10 cellular contexts compared by ENCODE assay signal in genomic region chr1:8133657-8134430, GRCh38.
DNase-seq lines count a peak whose midpoint lies in the region; ATAC-seq and TF ChIP-seq lines count a peak whose summit lies in the region.
"Had no signal": no experiment of that assay in that cellular context is flagged by ENCODE, and none has a peak within 500 bp of the region (broad histone marks: within the 10 kb centered on the region; RNA-seq: fewer than 3 reads in every experiment).

No MANE protein-coding gene starts in this region.

- peak overlapping the region in 1 of 2 donors; percentile 61 for H3K27ac ChIP-seq in left lung
- peak overlapping the region; percentile 58 to 73 for H3K27ac ChIP-seq in testis
- H3K27ac ChIP-seq: HL-60 had no signal

- no peak for TF ChIP-seq CTCF in left lung (IDR thresholded peaks at IDR 0.05)
- TF ChIP-seq CTCF in testis (IDR thresholded peaks at IDR 0.05) = no peak

- TF ChIP-seq POLR2A in testis (IDR thresholded peaks at IDR 0.05) = no peak

- no peak overlapping the region for H3K4me3 ChIP-seq in left lung
- no peak overlapping the region for H3K4me3 ChIP-seq in testis

- intact Hi-C loops in left lung (cut with DNase I) = no loop called here
- intact Hi-C loops in testis (cut with DNase I; ENCODE audit: low total_unique reads) = no loop called here

- H3K36me3 ChIP-seq in left lung (no peaks in the 10 kb centered on the region), testis (ENCODE audit: low read depth, missing control alignments) (no peaks in the 10 kb centered on the region)

- H3K27me3 ChIP-seq in left lung (peaks cover 0 to 11% of the 10 kb centered on the region in 2 donors), testis (no peaks in the 10 kb centered on the region)

- DNase-seq in HS-5 (ENCODE audit: low read depth) (peak; percentile 75), cerebellar cortex (ENCODE audit: low spot score) (peak; percentile 95), left lung (no peak), testis (peak; percentile 81), OCI-M2 (lab: John Stamatoyannopoulos, UW; ENCODE audit: unreplicated experiment) (no peak)
- DNase-seq: stimulated activated CD4-positive, alpha-beta T cell treated with anti-CD3 and anti-CD28 coated beads, Interleukin-15, amount 100 ng/mL, for 24 hours had no signal

- ATAC-seq in left lung (peak; percentile 72), GM18861 (IDR thresholded peaks at IDR 0.05; ENCODE audit: unreplicated experiment) (no peak), HG03457 (IDR thresholded peaks at IDR 0.05; ENCODE audit: unreplicated experiment) (no peak), HG03565 (IDR thresholded peaks at IDR 0.05; ENCODE audit: unreplicated experiment) (no peak)

- H3K9me3 ChIP-seq in left lung (no peaks in the 10 kb centered on the region), testis (no peaks in the 10 kb centered on the region)

- H3K4me1 ChIP-seq in left lung = peaks cover 10 to 11% of the 10 kb centered on the region in 2 donors
- H3K4me1 ChIP-seq in testis = peaks cover 17% of the 10 kb centered on the region

- 37 to 40% methylated on average over 4 of the region's 4 CpGs for WGBS in testis, 2 donors

Comparison
In these comparisons a context has a peak if more than half of its experiments do, and no peak if none do; other contexts are left out.
1. DNase-seq: peak in HS-5 (single experiment), cerebellar cortex (single experiment) and testis (single experiment); none in left lung (0 of 2) and OCI-M2 (single experiment).